8 cellular contexts compared by ENCODE assay signal in the genomic region with DNA sequence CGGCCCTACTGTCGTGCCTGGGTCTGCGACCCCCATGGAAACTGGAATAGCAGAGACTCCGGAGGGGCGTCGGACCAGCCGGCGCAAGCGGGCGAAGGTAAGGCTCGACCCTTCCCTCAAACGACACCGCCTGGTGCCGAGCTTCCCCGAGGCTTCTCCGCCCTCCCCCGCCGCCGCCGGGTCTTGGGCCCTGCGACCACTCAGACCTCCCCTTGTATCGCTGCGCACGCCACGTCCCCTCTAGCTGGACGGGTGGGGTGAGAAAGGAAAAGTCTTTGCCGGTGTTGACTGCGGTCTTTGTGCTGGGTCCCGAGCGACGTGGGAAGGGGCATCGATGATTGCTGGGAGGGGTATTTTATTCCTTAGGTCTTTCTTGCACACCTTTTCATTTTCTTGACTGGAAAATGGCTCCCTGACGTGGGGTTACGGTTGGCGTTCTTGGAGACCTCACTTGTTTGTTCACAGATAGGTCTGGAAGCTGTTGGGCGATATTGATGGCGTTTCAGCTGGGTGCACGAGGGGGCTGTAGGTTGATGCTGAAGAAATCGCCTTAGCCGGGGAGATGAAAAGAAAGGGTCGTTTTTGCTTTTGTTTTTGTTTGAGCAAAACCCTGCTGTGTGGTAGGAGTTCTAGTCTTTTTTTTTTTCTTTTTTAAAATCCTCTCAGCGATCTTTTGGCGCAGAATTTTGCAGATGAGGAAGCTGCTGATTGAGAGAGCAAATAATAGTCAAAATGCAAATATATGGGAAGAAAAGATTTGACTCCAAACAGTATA. TPM values are rescaled to one million over a fixed set of nuclear protein-coding genes. Genes with fewer than 3 reads are reported as not detected.
DNase-seq lines count a peak whose midpoint lies in the region; ATAC-seq and TF ChIP-seq lines count a peak whose summit lies in the region.

No MANE protein-coding gene starts in this region.

- DNase-seq in A673 (ENCODE audit: low spot score) (peak; percentile 50), Right ventricle myocardium superior (peak; percentile 49), kidney glomerular epithelial cell (lab: John Stamatoyannopoulos, UW) (no peak)
- DNase-seq in activated naive CD4-positive, alpha-beta T cell treated with anti-CD3 and anti-CD28 coated beads, Interleukin-2, amount 50 U/mL, for 72 hours (ENCODE audit: low spot score in 2 of 2), result peak in 1 of 2 donors; percentile 15

- H3K27me3 ChIP-seq in A673 (replicated peaks; ENCODE audit: insufficient read depth, low read depth, low read length, poor library complexity), result no peaks in the 10 kb centered on the region
- no peaks in the 10 kb centered on the region for H3K27me3 ChIP-seq in OCI-LY3 (ENCODE audit: low read depth, low read length)
- no peaks in the 10 kb centered on the region for H3K27me3 ChIP-seq in parathyroid adenoma (ENCODE audit: control insufficient read depth, insufficient read depth, low read length)

- ATAC-seq in GM18502 (IDR thresholded peaks at IDR 0.05; ENCODE audit: poor library complexity, unreplicated experiment) (peak; percentile 25), HG03039 (IDR thresholded peaks at IDR 0.05; ENCODE audit: unreplicated experiment) (peak; percentile 23), Right ventricle myocardium superior (ENCODE audit: poor library complexity) (peak; percentile 20)
- peak; percentile 31 to 36 for ATAC-seq in activated naive CD4-positive, alpha-beta T cell treated with anti-CD3 and anti-CD28 coated beads, Interleukin-2, amount 50 U/mL, for 72 hours

- peak overlapping the region; percentile 94 for H3K27ac ChIP-seq in A673 (ENCODE audit: low read depth, low read length, poor library complexity, severe bottlenecking)
- peak overlapping the region; percentile 25 for H3K27ac ChIP-seq in OCI-LY3 (ENCODE audit: low read length)
- H3K27ac ChIP-seq in parathyroid adenoma, result peak overlapping the region; percentile 81

- no peak overlapping the region; the same call in 1 of the 2 replicates for H2AFZ ChIP-seq in OCI-LY3 (ENCODE audit: low read depth, low read length)
- peak overlapping the region; percentile 87 for H2AFZ ChIP-seq in parathyroid adenoma

- BruUV-seq in A673 (replicated peaks; lab: Mats Ljungman, UMichigan), result TSS peak; percentile 72

- peaks cover 11 to 30% of the 10 kb centered on the region in 2 donors for H3K36me3 Mint-ChIP-seq in activated naive CD4-positive, alpha-beta T cell treated with anti-CD3 and anti-CD28 coated beads, Interleukin-2, amount 50 U/mL, for 72 hours

- H3K4me2 ChIP-seq in OCI-LY3 (ENCODE audit: low read length), result peak overlapping the region; percentile 94
- H3K4me2 ChIP-seq in parathyroid adenoma (ENCODE audit: low read length), result peak overlapping the region; percentile 99

- peak overlapping the region; percentile 90 to 95 for H3K27ac Mint-ChIP-seq in activated naive CD4-positive, alpha-beta T cell treated with anti-CD3 and anti-CD28 coated beads, Interleukin-2, amount 50 U/mL, for 72 hours

- no peak for TF ChIP-seq CTCF in A673 (conservative IDR thresholded peaks at IDR 0.05; ENCODE audit: low read depth, low read length)
- TF ChIP-seq CTCF in OCI-LY3 (IDR thresholded peaks at IDR 0.05; ENCODE audit: low read depth, low read length), result no peak
- no peak for TF ChIP-seq CTCF in parathyroid adenoma (IDR thresholded peaks at IDR 0.05)

- peaks cover 0 to 5% of the 10 kb centered on the region in 2 donors for H3K9me3 Mint-ChIP-seq in activated naive CD4-positive, alpha-beta T cell treated with anti-CD3 and anti-CD28 coated beads, Interleukin-2, amount 50 U/mL, for 72 hours

- H3K79me2 ChIP-seq in OCI-LY3 (ENCODE audit: low read length), result peaks cover 58% of the 10 kb centered on the region
- peaks cover 6% of the 10 kb centered on the region for H3K79me2 ChIP-seq in parathyroid adenoma

- intact Hi-C loops in A673 (cut with micrococcal nuclease; ENCODE audit: unreplicated experiment), result no loop called here
- intact Hi-C loops in Right ventricle myocardium superior (cut with DNase I), result no loop called here

- H3K9ac ChIP-seq in OCI-LY3 (ENCODE audit: low read length) (peak overlapping the region; percentile 84), parathyroid adenoma (peak overlapping the region; percentile 84)

- H3K4me1 ChIP-seq in A673 (ENCODE audit: insufficient read depth, low read length, poor library complexity, severe bottlenecking), result no peaks in the 10 kb centered on the region
- peaks cover 11% of the 10 kb centered on the region for H3K4me1 ChIP-seq in OCI-LY3 (ENCODE audit: low read length)
- H3K4me1 ChIP-seq in parathyroid adenoma, result no peaks in the 10 kb centered on the region

- H3K4me3 ChIP-seq in A673 (ENCODE audit: low read depth, low read length, poor library complexity, severe bottlenecking) (peak overlapping the region; percentile 86), OCI-LY3 (ENCODE audit: low read length) (peak overlapping the region; percentile 99), parathyroid adenoma (ENCODE audit: low read depth, low read length) (peak overlapping the region; percentile 93)

- POLR2A ChIA-PET in A673 (lab: Charles Lee; ENCODE audit: low non-redundant PET), result interaction anchor here (0.6 kb wide), 1 partner anchor 143 kb away, joined by 6 read pairs; no protein-coding TSS in a partner anchor

- H3K36me3 ChIP-seq in A673 (ENCODE audit: insufficient read depth, low read length, poor library complexity, severe bottlenecking) (peaks cover 8% of the 10 kb centered on the region), OCI-LY3 (replicated peaks; ENCODE audit: low read depth, low read length) (peaks cover 11% of the 10 kb centered on the region), parathyroid adenoma (ENCODE audit: control insufficient read depth, insufficient read depth, low read length) (no peaks in the 10 kb centered on the region)

- CTCF ChIA-PET in A673 (lab: Charles Lee), result no interaction called here

- H3K9me3 ChIP-seq in A673 (ENCODE audit: low read depth, low read length, poor library complexity, severe bottlenecking) (peaks cover 11% of the 10 kb centered on the region), OCI-LY3 (ENCODE audit: insufficient read depth, low read length) (no peaks in the 10 kb centered on the region), parathyroid adenoma (ENCODE audit: control insufficient read depth, low read length) (no peaks in the 10 kb centered on the region)

- peaks cover 21% of the 10 kb centered on the region for H4K20me1 ChIP-seq in OCI-LY3 (ENCODE audit: insufficient read depth, low read length)

RNA-seq across cellular contexts. Expression of gene KDM1A, which starts 0.8 kb away (rescaled TPM):
- total RNA-seq in A673 (2021) (201 and 224 TPM in 2 replicates), Right ventricle myocardium superior (29.8 TPM)
- total RNA-seq in activated naive CD4-positive, alpha-beta T cell treated with anti-CD3 and anti-CD28 coated beads, Interleukin-2, amount 50 U/mL, for 72 hours, result 10 to 100 TPM; 27.3 to 61.9 TPM

RNA-seq across cellular contexts. Expression of gene TEX46, which starts 4.4 kb away (rescaled TPM):
- total RNA-seq in A673 (2021) (not detected in 2 replicates), Right ventricle myocardium superior (not detected)
- total RNA-seq in activated naive CD4-positive, alpha-beta T cell treated with anti-CD3 and anti-CD28 coated beads, Interleukin-2, amount 50 U/mL, for 72 hours, result not detected

RNA-seq across cellular contexts. Expression of gene LACTBL1, which starts 47.4 kb away (rescaled TPM):
- total RNA-seq in A673 (2021), result 0.24 TPM in 1 of 2 replicates, not detected in the other
- not detected for total RNA-seq in activated naive CD4-positive, alpha-beta T cell treated with anti-CD3 and anti-CD28 coated beads, Interleukin-2, amount 50 U/mL, for 72 hours
- not detected for total RNA-seq in Right ventricle myocardium superior

Comparison
In these comparisons a context has a peak if more than half of its experiments do, and no peak if none do; other contexts are left out.
1. H3K27ac ChIP-seq: peak in every context shown above with its lines; median percentile 94 in A673; 81 in parathyroid adenoma; 25 in OCI-LY3.